Comparison of ENCODE assay signal across 14 cellular contexts in the genomic region with DNA sequence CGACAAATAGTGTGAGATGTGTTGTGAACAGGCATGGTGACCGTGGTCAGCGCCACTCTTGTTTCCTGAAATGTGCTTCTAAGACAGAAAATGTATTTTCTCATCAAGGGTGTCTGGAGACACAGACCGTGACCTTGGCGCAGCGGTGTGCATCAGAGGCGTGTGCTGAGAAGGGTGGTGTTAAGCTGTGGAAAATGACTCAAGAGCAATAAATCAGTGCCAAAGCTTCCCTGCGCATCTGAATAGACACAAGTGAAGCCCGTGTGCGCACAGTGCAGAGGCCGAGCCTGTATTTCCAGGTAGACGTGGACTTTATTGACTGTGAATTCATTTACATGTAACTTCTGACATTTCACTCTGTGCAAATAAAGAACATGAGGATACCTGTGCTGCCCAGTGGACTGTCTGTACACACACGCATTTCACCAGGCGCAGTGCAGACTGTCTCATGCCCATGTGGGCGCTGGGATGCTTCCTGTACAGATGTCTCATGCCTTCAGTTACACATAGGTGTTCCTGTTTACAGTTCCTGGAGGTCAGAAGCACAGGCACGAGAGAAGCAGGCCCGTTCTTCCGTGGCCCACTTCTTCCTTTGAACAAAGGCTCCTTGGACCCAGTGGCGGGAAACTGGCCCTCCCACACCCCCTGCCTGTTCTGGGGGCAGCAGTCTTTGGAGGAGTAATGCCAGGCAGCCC. TPM values are rescaled to one million over a fixed set of nuclear protein-coding genes. Genes with fewer than 3 reads are reported as not detected.
DNase-seq lines count a peak whose midpoint lies in the region; ATAC-seq and TF ChIP-seq lines count a peak whose summit lies in the region.
"Had no signal": no experiment of that assay in that cellular context is flagged by ENCODE, and none has a peak within 500 bp of the region (broad histone marks: within the 10 kb centered on the region; RNA-seq: fewer than 3 reads in every experiment).

No MANE protein-coding gene starts in this region.

- intact Hi-C loops in HCT116 (cut with micrococcal nuclease) = no loop called here
- intact Hi-C loops in sciatic nerve (cut with DNase I) = no loop called here

- no peaks in the 10 kb centered on the region for H3K4me1 ChIP-seq in HCT116 (ENCODE audit: control insufficient read depth in 1 of 2, insufficient read depth in 2 of 2, low read length in 2 of 2)
- H3K4me1 ChIP-seq: psoas muscle, thyroid gland had no signal

- H3K27me3 ChIP-seq in HCT116 (ENCODE audit: insufficient read depth, low read length) = no peaks in the 10 kb centered on the region
- H3K27me3 ChIP-seq: thyroid gland had no signal

- H2AFZ ChIP-seq in HCT116 (ENCODE audit: low read depth, low read length, poor library complexity, severe bottlenecking) = no peak overlapping the region

- no TSS peak for BruUV-seq in HCT116 (replicated peaks; lab: Mats Ljungman, UMichigan)

- no peaks in the 10 kb centered on the region for H4K20me1 ChIP-seq in HCT116 (ENCODE audit: insufficient read depth)

- in situ Hi-C loops in KBM-7 (cut with MboI; ENCODE audit: low pct_unique_long_range_greater_than_20kb, low sequenced_read_pairs) = no loop called here

- no peak overlapping the region for H3K27ac ChIP-seq in HCT116 (ENCODE audit: low read depth, low read length)
- H3K27ac ChIP-seq: psoas muscle, thyroid gland had no signal

- POLR2A ChIA-PET in activated CD4-positive, alpha-beta T cell treated with anti-CD3 and anti-CD28 coated beads, Interleukin-2, amount 10 ng/mL, durations not matched to agents 7 days and 5 days (lab: Charles Lee) = no interaction called here
- POLR2A ChIA-PET in HCT116 (lab: Charles Lee) = no interaction called here

- TF ChIP-seq CTCF in HCT116 (IDR thresholded peaks at IDR 0.05 in 2 of 3, conservative IDR thresholded peaks at IDR 0.05 in 1 of 3; ENCODE audit: borderline replicate concordance in 1 of 3, insufficient read depth in 1 of 3, low read depth in 2 of 3, low read length in 2 of 3) = no peak

- RAD21 ChIA-PET in HCT116 (lab: Charles Lee; ENCODE audit: low non-redundant PET in 1 of 2, low total read pairs in 2 of 2, uncharacterized antibody in 2 of 2, unreplicated experiment in 2 of 2) = no interaction called here

- no peaks in the 10 kb centered on the region for H3K27me3 Mint-ChIP-seq in activated CD4-positive, alpha-beta T cell treated with anti-CD3 and anti-CD28 coated beads, Interleukin-2, amount 10 ng/mL, durations not matched to agents 7 days and 5 days
- no peaks in the 10 kb centered on the region for H3K27me3 Mint-ChIP-seq in activated naive CD8-positive, alpha-beta T cell

- ATAC-seq in HCT116 (no peak), sciatic nerve (no peak), GM18870 (IDR thresholded peaks at IDR 0.05; ENCODE audit: unreplicated experiment) (no peak), GM19455 (IDR thresholded peaks at IDR 0.05; ENCODE audit: unreplicated experiment) (no peak)
- ATAC-seq: natural killer cell, psoas muscle had no signal

- no peaks in the 10 kb centered on the region for H3K9me3 Mint-ChIP-seq in activated CD4-positive, alpha-beta T cell treated with anti-CD3 and anti-CD28 coated beads, Interleukin-2, amount 10 ng/mL, durations not matched to agents 7 days and 5 days
- no peaks in the 10 kb centered on the region for H3K9me3 Mint-ChIP-seq in activated naive CD8-positive, alpha-beta T cell (ENCODE audit: low read depth)
- H3K9me3 Mint-ChIP-seq: natural killer cell had no signal

- no peaks in the 10 kb centered on the region for H3K9me3 ChIP-seq in HCT116 (ENCODE audit: control insufficient read depth in 1 of 2, insufficient read depth in 1 of 2, low read depth in 1 of 2, low read length in 2 of 2)
- H3K9me3 ChIP-seq: psoas muscle, thyroid gland had no signal

- H3K4me3 ChIP-seq in HCT116 (replicated peaks in 1 of 2; ENCODE audit: low read depth in 1 of 2, low read length in 2 of 2) = no peak overlapping the region
- H3K4me3 ChIP-seq: lung, psoas muscle, thyroid gland had no signal

- peaks cover 25% of the 10 kb centered on the region for H3K4me1 Mint-ChIP-seq in activated CD4-positive, alpha-beta T cell treated with anti-CD3 and anti-CD28 coated beads, Interleukin-2, amount 10 ng/mL, durations not matched to agents 7 days and 5 days
- peaks cover 33% of the 10 kb centered on the region for H3K4me1 Mint-ChIP-seq in activated naive CD8-positive, alpha-beta T cell (ENCODE audit: low read depth)
- H3K4me1 Mint-ChIP-seq: natural killer cell had no signal

- peak overlapping the region; percentile 28 for H3K4me3 Mint-ChIP-seq in activated CD4-positive, alpha-beta T cell treated with anti-CD3 and anti-CD28 coated beads, Interleukin-2, amount 10 ng/mL, durations not matched to agents 7 days and 5 days
- H3K4me3 Mint-ChIP-seq in activated naive CD8-positive, alpha-beta T cell = peak overlapping the region; percentile 55
- H3K4me3 Mint-ChIP-seq: natural killer cell had no signal

- TF ChIP-seq RAD21 in HCT116 (IDR thresholded peaks at IDR 0.05; ENCODE audit: low read depth) = no peak

- H3K27ac Mint-ChIP-seq in activated CD4-positive, alpha-beta T cell treated with anti-CD3 and anti-CD28 coated beads, Interleukin-2, amount 10 ng/mL, durations not matched to agents 7 days and 5 days = peak overlapping the region; percentile 78
- H3K27ac Mint-ChIP-seq in activated naive CD8-positive, alpha-beta T cell = peak overlapping the region; percentile 78
- H3K27ac Mint-ChIP-seq: natural killer cell had no signal

- H3K36me3 Mint-ChIP-seq in activated CD4-positive, alpha-beta T cell treated with anti-CD3 and anti-CD28 coated beads, Interleukin-2, amount 10 ng/mL, durations not matched to agents 7 days and 5 days (ENCODE audit: low read depth) = peaks cover 30% of the 10 kb centered on the region
- H3K36me3 Mint-ChIP-seq in activated naive CD8-positive, alpha-beta T cell = peaks cover 14% of the 10 kb centered on the region

- H3K9ac ChIP-seq in HCT116 (ENCODE audit: low read length) = no peak overlapping the region

- peak; percentile 16 for DNase-seq in activated CD4-positive, alpha-beta T cell treated with anti-CD3 and anti-CD28 coated beads, Interleukin-2, amount 10 ng/mL, durations not matched to agents 7 days and 5 days
- no peak for DNase-seq in activated CD4-positive, alpha-beta T cell treated with anti-CD3 and anti-CD28 coated beads, Interleukin-2, amount 50 U/mL, for 4 hours
- no peak for DNase-seq in HCT116 (ENCODE audit: low read depth, low spot score)
- DNase-seq in sciatic nerve (ENCODE audit: low spot score) = peak; percentile 35
- no peak for DNase-seq in KBM-7
- DNase-seq: central memory CD4-positive, alpha-beta T cell; natural killer cell; psoas muscle; stimulated activated CD4-positive, alpha-beta T cell treated with anti-CD3 and anti-CD28 coated beads, Interleukin-12 subunit alpha, Interleukin-12 subunit beta, amount 100 ng/mL, for 4 hours; thyroid gland had no signal

- H3K4me2 ChIP-seq in HCT116 (ENCODE audit: low read length) = no peak overlapping the region

- CTCF ChIA-PET in activated CD4-positive, alpha-beta T cell treated with anti-CD3 and anti-CD28 coated beads, Interleukin-2, amount 10 ng/mL, durations not matched to agents 7 days and 5 days (lab: Charles Lee) = no interaction called here
- CTCF ChIA-PET in HCT116 (lab: Charles Lee) = no interaction called here

- H3K79me2 ChIP-seq in HCT116 (ENCODE audit: insufficient read depth, low read length) = no peaks in the 10 kb centered on the region

- peaks cover 6 to 8% of the 10 kb centered on the region in 2 experiments; a peak in 1 of 4 replicates for H3K36me3 ChIP-seq in HCT116 (ENCODE audit: control insufficient read depth in 1 of 2, insufficient read depth in 2 of 2, low read length in 2 of 2)

- no peaks in the 10 kb centered on the region for H3K9me2 ChIP-seq in HCT116 (ENCODE audit: insufficient read depth)

- TF ChIP-seq POLR2A in HCT116 (IDR thresholded peaks at IDR 0.05; ENCODE audit: borderline replicate concordance, extremely low read depth, insufficient read depth, insufficient read length) = no peak

TF ChIP-seq in HCT116, 20 proteins besides CTCF, POLR2A, EP300 and RAD21:
- TF ChIP-seq TCF7L2 (IDR thresholded peaks at IDR 0.05; ENCODE audit: borderline replicate concordance, extremely low read depth, insufficient read depth, insufficient read length) (peak; percentile 32), SP1 (IDR thresholded peaks at IDR 0.05; ENCODE audit: low read depth) (no peak), ELF1 (IDR thresholded peaks at IDR 0.05; ENCODE audit: borderline replicate concordance, low read depth) (no peak), JUND (IDR thresholded peaks at IDR 0.05) (no peak)

RNA-seq across cellular contexts. Expression of a gene that starts 31.9 kb away (rescaled TPM):
- total RNA-seq in activated CD4-positive, alpha-beta T cell treated with anti-CD3 and anti-CD28 coated beads, Interleukin-2, amount 10 ng/mL, durations not matched to agents 7 days and 5 days = 10 to 100 TPM; 11.0 to 11.9 TPM
- 0.12 TPM for total RNA-seq in HCT116 (2021; ENCODE audit: unreplicated experiment)
- 0.01 and 0.05 TPM in 2 replicates for polyA plus RNA-seq in HCT116 (2012)
- total RNA-seq in sciatic nerve = 12.2 TPM

Comparison
In these comparisons a context has a peak if more than half of its experiments do, and no peak if none do; other contexts are left out.
1. DNase-seq: peak in activated CD4-positive, alpha-beta T cell treated with anti-CD3 and anti-CD28 coated beads, Interleukin-2, amount 10 ng/mL, durations not matched to agents 7 days and 5 days (single experiment) and sciatic nerve (single experiment); none in activated CD4-positive, alpha-beta T cell treated with anti-CD3 and anti-CD28 coated beads, Interleukin-2, amount 50 U/mL, for 4 hours (0 of 2), HCT116 (single experiment) and KBM-7 (single experiment).
2. RNA of a gene that starts 31.9 kb away (total RNA-seq): 12.2 TPM in sciatic nerve (single experiment) and 11.0 to 11.9 TPM in activated CD4-positive, alpha-beta T cell treated with anti-CD3 and anti-CD28 coated beads, Interleukin-2, amount 10 ng/mL, durations not matched to agents 7 days and 5 days; 0.12 TPM in HCT116 (single experiment); every median in the first group is over 10 times any median in the second.